In the genomic region with DNA sequence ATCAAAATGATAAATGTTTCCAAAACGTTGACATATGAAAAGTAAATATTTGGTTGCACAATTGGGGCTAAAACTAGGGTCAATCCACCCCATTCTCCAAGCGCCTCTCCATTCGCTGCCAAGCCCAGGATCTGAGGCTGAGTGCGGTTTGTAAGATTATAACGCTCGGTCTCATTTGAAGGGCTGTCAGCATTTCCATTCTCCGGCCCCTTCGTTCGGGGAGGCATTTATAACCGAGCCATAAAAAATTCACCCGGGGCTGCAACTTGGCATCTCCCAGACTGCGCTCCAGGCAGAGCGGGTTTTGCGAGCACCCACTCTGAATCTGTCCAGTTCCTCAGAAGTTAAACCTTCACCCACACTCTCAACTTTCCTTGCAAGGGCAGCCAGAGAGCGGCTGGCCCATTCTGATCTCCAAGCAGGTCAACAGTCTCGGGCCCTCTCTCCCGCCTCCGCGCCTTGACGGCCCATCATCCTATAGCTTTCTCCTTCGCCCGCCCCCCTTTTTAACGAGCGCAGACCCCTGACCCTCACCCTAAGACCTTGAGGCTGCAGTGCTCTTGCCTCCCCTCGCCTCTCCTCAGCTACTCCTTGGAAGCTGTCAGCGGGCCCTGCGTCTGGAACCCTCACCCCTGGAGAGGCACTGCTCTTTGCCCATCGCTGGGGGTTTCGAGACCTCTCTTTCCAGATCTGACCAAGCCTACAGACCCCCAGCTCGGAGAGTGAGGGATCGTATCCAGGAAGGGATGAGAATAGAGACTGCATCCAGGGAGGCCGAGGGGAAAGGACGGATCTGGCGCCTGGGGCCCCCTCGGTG, we compare ENCODE assay signal across 10 cellular contexts. TPM values are rescaled to one million over a fixed set of nuclear protein-coding genes. Genes with fewer than 3 reads are reported as not detected.
A peak's percentile ranks its signal among the peaks of the same experiment; 100 is the strongest.
DNase-seq lines count a peak whose midpoint lies in the region; ATAC-seq and TF ChIP-seq lines count a peak whose summit lies in the region.
"Had no signal": no experiment of that assay in that cellular context is flagged by ENCODE, and none has a peak within 500 bp of the region (broad histone marks: within the 10 kb centered on the region; RNA-seq: fewer than 3 reads in every experiment).

No MANE protein-coding gene starts in this region.

- peak; percentile 8 to 14 for ATAC-seq in right cardiac atrium
- ATAC-seq in HG02623 (IDR thresholded peaks at IDR 0.05; ENCODE audit: unreplicated experiment): no peak
- ATAC-seq in left lobe of liver: no peak
- ATAC-seq: CD8-positive, alpha-beta T cell had no signal

- H3K36me3 ChIP-seq in Caco-2 (ENCODE audit: control insufficient read depth, insufficient read depth, low read length) (no peaks in the 10 kb centered on the region), rectal smooth muscle tissue (ENCODE audit: control insufficient read depth, insufficient read depth, low read length) (no peaks in the 10 kb centered on the region)

- no TSS peak for BruUV-seq in Caco-2 (replicated peaks; lab: Mats Ljungman, UMichigan)

- in situ Hi-C loops in astrocyte of the cerebellum (cut with HindIII; ENCODE audit: low sequenced_read_pairs): no loop called here

- DNase-seq in Caco-2 (no peak), astrocyte of the cerebellum (ENCODE audit: low read depth) (no peak), right cardiac atrium (peak; percentile 19 to 55 (median 54)), activated T-cell treated with anti-CD3 and anti-CD28 coated beads for 4 hours (no peak), superior temporal gyrus (ENCODE audit: extremely low spot score) (no peak), left lobe of liver (ENCODE audit: low spot score) (no peak)
- DNase-seq: CD8-positive, alpha-beta T cell; SHP77 had no signal

- CTCF ChIA-PET in Caco-2 (lab: Charles Lee): no interaction called here

- peaks cover 52% of the 10 kb centered on the region for H3K4me1 Mint-ChIP-seq in Caco-2 (ENCODE audit: low read depth, unreplicated experiment)

- no peaks in the 10 kb centered on the region for H3K27me3 ChIP-seq in Caco-2 (replicated peaks; ENCODE audit: control insufficient read depth, insufficient read depth, low read length)
- no peaks in the 10 kb centered on the region for H3K27me3 ChIP-seq in right cardiac atrium (ENCODE audit: control insufficient read depth, insufficient read depth)
- no peaks in the 10 kb centered on the region for H3K27me3 ChIP-seq in rectal smooth muscle tissue (ENCODE audit: control insufficient read depth, insufficient read depth, low read length)

- intact Hi-C loops in Caco-2 (cut with micrococcal nuclease; ENCODE audit: unreplicated experiment): loop anchor here (5.0 kb wide), 1 partner anchor 138 kb away; no protein-coding TSS in a partner anchor
- intact Hi-C loops in right cardiac atrium (cut with DNase I): loop anchor here (5.0 to 10.0 kb wide), 4 partner anchors 183 to 618 kb away; no protein-coding TSS in a partner anchor

- H3K27ac ChIP-seq in right cardiac atrium (ENCODE audit: low read length) (peak overlapping the region; percentile 5), rectal smooth muscle tissue (ENCODE audit: low read depth, low read length) (peak overlapping the region; percentile 74)

- peak overlapping the region; percentile 47 for H3K27ac Mint-ChIP-seq in Caco-2 (ENCODE audit: unreplicated experiment)
- H3K27ac Mint-ChIP-seq: CD8-positive, alpha-beta T cell had no signal

- H3K4me1 ChIP-seq in Caco-2 (peaks cover 50% of the 10 kb centered on the region), right cardiac atrium (ENCODE audit: control insufficient read depth, insufficient read depth, low read length) (peaks cover 10% of the 10 kb centered on the region), rectal smooth muscle tissue (ENCODE audit: control insufficient read depth, insufficient read depth, low read length) (peaks cover 28% of the 10 kb centered on the region)

- H3K36me3 Mint-ChIP-seq in Caco-2 (ENCODE audit: insufficient read depth, unreplicated experiment): peaks cover 6% of the 10 kb centered on the region
- H3K36me3 Mint-ChIP-seq: CD8-positive, alpha-beta T cell had no signal

- H3K4me3 ChIP-seq in Caco-2 (ENCODE audit: low read depth, low read length) (no peak overlapping the region), astrocyte of the cerebellum (ENCODE audit: low read depth, low read length) (peak overlapping the region; percentile 47), right cardiac atrium (ENCODE audit: low read length) (peak overlapping the region; percentile 62), rectal smooth muscle tissue (ENCODE audit: low read length) (peak overlapping the region; percentile 62)

- WGBS in right cardiac atrium: 8% methylated on average over 35 of the region's 35 CpGs

- no peak overlapping the region for H3K4me3 Mint-ChIP-seq in Caco-2 (ENCODE audit: unreplicated experiment)
- H3K4me3 Mint-ChIP-seq: CD8-positive, alpha-beta T cell had no signal

- peak overlapping the region; percentile 6 for H3K9ac ChIP-seq in rectal smooth muscle tissue (ENCODE audit: low read length)

- POLR2A ChIA-PET in Caco-2 (lab: Charles Lee): no interaction called here

- peaks cover 9% of the 10 kb centered on the region for H3K9me3 Mint-ChIP-seq in Caco-2 (ENCODE audit: unreplicated experiment)
- H3K9me3 Mint-ChIP-seq: CD8-positive, alpha-beta T cell had no signal

- H3K27me3 Mint-ChIP-seq in Caco-2 (ENCODE audit: insufficient read depth, unreplicated experiment): no peaks in the 10 kb centered on the region

- TF ChIP-seq CTCF in Caco-2 (IDR thresholded peaks at IDR 0.05; ENCODE audit: insufficient read depth in 1 of 2, low read depth in 1 of 2, low read length in 1 of 2, severe bottlenecking in 1 of 2, unreplicated experiment in 1 of 2) (no peak), astrocyte of the cerebellum (IDR thresholded peaks at IDR 0.05; ENCODE audit: low read depth, low read length, missing control alignments) (no peak)

- H3K9me3 ChIP-seq in Caco-2: no peaks in the 10 kb centered on the region
- no peaks in the 10 kb centered on the region for H3K9me3 ChIP-seq in right cardiac atrium (ENCODE audit: control insufficient read depth, low read length)

RNA-seq across cellular contexts. Expression of a gene that starts 1.1 kb away (rescaled TPM):
- total RNA-seq in Caco-2 (2022) (2.0 and 2.1 TPM in 2 replicates), right cardiac atrium (100 to 1,000 TPM; 106 to 188 (median 118) TPM), left lobe of liver (0.75 TPM)
- polyA plus RNA-seq in right cardiac atrium: 32.9 TPM
- total RNA-seq: CD8-positive, alpha-beta T cell had no signal

Comparison
In these comparisons a context has a peak if more than half of its experiments do, and no peak if none do; other contexts are left out.
1. DNase-seq: peak in right cardiac atrium (3 of 3); none in Caco-2 (0 of 2), astrocyte of the cerebellum (single experiment), activated T-cell treated with anti-CD3 and anti-CD28 coated beads for 4 hours (single experiment), superior temporal gyrus (single experiment) and left lobe of liver (single experiment).
2. ATAC-seq: peak in right cardiac atrium (2 of 2); none in HG02623 (single experiment) and left lobe of liver (single experiment).
3. RNA of a gene that starts 1.1 kb away (total RNA-seq): 106 to 188 TPM in right cardiac atrium; 2.0 to 2.1 TPM in Caco-2 and 0.75 TPM in left lobe of liver (single experiment); every median in the first group is over 10 times any median in the second.